In genomic region chr12:49188205-49188915, GRCh38 we compare ENCODE assay signal across 8 cellular contexts. TPM values are rescaled to one million over a fixed set of nuclear protein-coding genes. Genes with fewer than 3 reads are reported as not detected.
DNase-seq lines count a peak whose midpoint lies in the region; ATAC-seq and TF ChIP-seq lines count a peak whose summit lies in the region.

No MANE protein-coding gene starts in this region.

- DNase-seq in COLO668 (lab: John Stamatoyannopoulos, UW; ENCODE audit: unreplicated experiment): peak; percentile 64
- peak; percentile 44 for DNase-seq in HK-2 (ENCODE audit: unreplicated experiment)
- peak; percentile 54 for DNase-seq in Panc1 (ENCODE audit: low read depth, low spot score)
- peak; percentile 92 for DNase-seq in activated effector memory CD4-positive, alpha-beta T cell treated with anti-CD3 and anti-CD28 coated beads, Interleukin-2, amount 50 U/mL, for 16 hours
- DNase-seq in foreskin keratinocyte: peak; percentile 58 to 73
- DNase-seq in neuronal stem cell (ENCODE audit: low spot score): no peak
- peak; percentile 62 for DNase-seq in stromal cell of bone marrow (ENCODE audit: low read depth)

- no peak overlapping the region for H4K8ac ChIP-seq in neuronal stem cell (ENCODE audit: low read depth, low read length)

- peak overlapping the region; percentile 99 for H3K4ac ChIP-seq in neuronal stem cell (ENCODE audit: low read length)

- peak overlapping the region; percentile 91 for H3K9ac ChIP-seq in neuronal stem cell (ENCODE audit: low read depth, low read length, poor library complexity)

- CTCF ChIA-PET in Panc1 (lab: Charles Lee): interaction anchor here (0.9 to 1.0 kb wide), 2 partner anchors 9 to 14 kb away, joined by 3 to 5 read pairs; no protein-coding TSS in a partner anchor

- BruUV-seq in Panc1 (replicated peaks; lab: Mats Ljungman, UMichigan): TSS peak; percentile 86

- peak overlapping the region; percentile 98 for H3K18ac ChIP-seq in neuronal stem cell (ENCODE audit: low read length)

- H3K9me3 ChIP-seq in Panc1 (ENCODE audit: control insufficient read depth, insufficient read depth, low read depth, low read length) (no peaks in the 10 kb centered on the region), neuronal stem cell (replicated peaks in 1 of 2; ENCODE audit: control insufficient read depth in 2 of 2, insufficient read depth in 1 of 2, low read depth in 1 of 2, low read length in 2 of 2) (no peaks in the 10 kb centered on the region)

- H2AFZ ChIP-seq in neuronal stem cell (ENCODE audit: low read length): no peak overlapping the region

- H3K27me3 ChIP-seq in Panc1 (ENCODE audit: control insufficient read depth, insufficient read depth, low read length) (no peaks in the 10 kb centered on the region), foreskin keratinocyte (peaks cover 11% of the 10 kb centered on the region), neuronal stem cell (ENCODE audit: control insufficient read depth in 3 of 3, insufficient read depth in 3 of 3, low read depth in 1 of 3, low read length in 3 of 3) (no peaks in the 10 kb centered on the region)

- intact Hi-C loops in Panc1 (cut with micrococcal nuclease; ENCODE audit: unreplicated experiment): no loop called here

- no peak overlapping the region for H2BK12ac ChIP-seq in neuronal stem cell (ENCODE audit: low read length)

- no peak overlapping the region for H4K91ac ChIP-seq in neuronal stem cell (ENCODE audit: low read depth, low read length, poor library complexity)

- H2AK5ac ChIP-seq in neuronal stem cell (ENCODE audit: low read depth, low read length): peak overlapping the region; percentile 99

- TF ChIP-seq CTCF in Panc1 (IDR thresholded peaks at IDR 0.05): no peak
- no peak for TF ChIP-seq CTCF in foreskin keratinocyte (conservative IDR thresholded peaks at IDR 0.05)

- WGBS in neuronal stem cell (ENCODE audit: extremely low coverage in 2 of 2, insufficient read length in 2 of 2, insufficient replicate concordance in 1 of 2), 2 donors: no CpG with 5 or more reads among the region's 52 CpGs

- H3K27ac ChIP-seq in Panc1 (ENCODE audit: low read length) (peak overlapping the region; percentile 85), foreskin keratinocyte (peak overlapping the region; percentile 72), neuronal stem cell (replicated peaks; ENCODE audit: low read length) (peak overlapping the region; percentile 91)

- H2BK120ac ChIP-seq in neuronal stem cell (ENCODE audit: low read depth, low read length): peak overlapping the region; percentile 91

- H2BK5ac ChIP-seq in neuronal stem cell (ENCODE audit: low read length): peak overlapping the region; percentile 99

- H3K4me2 ChIP-seq in neuronal stem cell (ENCODE audit: insufficient read depth, low read length, poor library complexity, severe bottlenecking): peak overlapping the region; percentile 57

- peak overlapping the region; percentile 87 for H2BK15ac ChIP-seq in neuronal stem cell (ENCODE audit: low read length)

- peak overlapping the region; percentile 99 for H3K23ac ChIP-seq in neuronal stem cell (ENCODE audit: low read depth, low read length, poor library complexity)

- H3K4me3 ChIP-seq in Panc1 (ENCODE audit: low read depth in 2 of 2, low read length in 2 of 2) (peak overlapping the region; percentile 79 to 90), neuronal stem cell (ENCODE audit: low read length in 2 of 2) (peak overlapping the region; percentile 77 to 96)

- H3K14ac ChIP-seq in neuronal stem cell (ENCODE audit: low read length): peak overlapping the region; percentile 89

- H3K36me3 ChIP-seq in Panc1 (ENCODE audit: control insufficient read depth, insufficient read depth, low read length) (peaks cover 3% of the 10 kb centered on the region; the same call in 1 of the 2 replicates), neuronal stem cell (replicated peaks in 1 of 2; ENCODE audit: control insufficient read depth in 2 of 2, insufficient read depth in 2 of 2, low read length in 2 of 2) (peaks cover 14 to 40% of the 10 kb centered on the region in 2 donors)

- H3K4me1 ChIP-seq in Panc1 (ENCODE audit: control insufficient read depth, insufficient read depth, low read length) (peaks cover 12% of the 10 kb centered on the region), foreskin keratinocyte (no peaks in the 10 kb centered on the region), neuronal stem cell (ENCODE audit: control insufficient read depth in 2 of 2, insufficient read depth in 1 of 2, low read depth in 1 of 2, low read length in 2 of 2) (peaks cover 3 to 24% of the 10 kb centered on the region in 2 donors)

- in situ Hi-C loops in Panc1 (cut with HindIII; ENCODE audit: low pct_unique_long_range_greater_than_20kb, low sequenced_read_pairs): no loop called here

- ATAC-seq in GM19438 (IDR thresholded peaks at IDR 0.05; ENCODE audit: low read depth, unreplicated experiment) (peak; percentile 41), Panc1 (peak; percentile 82), foreskin keratinocyte (peak; percentile 61)

- POLR2A ChIA-PET in Panc1 (lab: Charles Lee): interaction anchor here (0.6 to 0.9 kb wide), 6 partner anchors 14 to 77 kb away, joined by 3 to 6 read pairs (median 4); no protein-coding TSS in a partner anchor

- peaks cover 13% of the 10 kb centered on the region for H3K79me1 ChIP-seq in neuronal stem cell (ENCODE audit: low read depth, low read length)

RNA-seq across cellular contexts. Expression of gene TUBA1A, which starts 0.5 kb away (rescaled TPM):
- 133 TPM for total RNA-seq in Panc1 (2021; ENCODE audit: unreplicated experiment)
- polyA plus RNA-seq in Panc1 (2012; ENCODE audit: insufficient read length): 381 TPM
- total RNA-seq in foreskin keratinocyte: 113 and 273 TPM in 2 replicates
- polyA plus RNA-seq in foreskin keratinocyte: 117 and 269 TPM in 2 replicates
- 1,513 TPM for polyA plus RNA-seq in neuronal stem cell (2013, experiment 1 of 2)
- polyA plus RNA-seq in neuronal stem cell (2013, experiment 2 of 2): 1,492 TPM

RNA-seq across cellular contexts. Expression of gene TUBA1B, which starts 57.2 kb away (rescaled TPM):
- total RNA-seq in Panc1 (2021; ENCODE audit: unreplicated experiment) (1,275 TPM), foreskin keratinocyte (2,512 and 3,077 TPM in 2 replicates)
- 1,220 TPM for polyA plus RNA-seq in Panc1 (2012; ENCODE audit: insufficient read length)
- polyA plus RNA-seq in foreskin keratinocyte: 2,659 and 3,346 TPM in 2 replicates
- polyA plus RNA-seq in neuronal stem cell (2013, experiment 1 of 2): 3,086 TPM
- polyA plus RNA-seq in neuronal stem cell (2013, experiment 2 of 2): 3,054 TPM
